11 cellular contexts compared by ENCODE assay signal in genomic region chr14:103695331-103696026, GRCh38. TPM values are rescaled to one million over a fixed set of nuclear protein-coding genes. Genes with fewer than 3 reads are reported as not detected.
DNase-seq lines count a peak whose midpoint lies in the region; ATAC-seq and TF ChIP-seq lines count a peak whose summit lies in the region.
"Had no signal": no experiment of that assay in that cellular context is flagged by ENCODE, and none has a peak within 500 bp of the region (broad histone marks: within the 10 kb centered on the region; RNA-seq: fewer than 3 reads in every experiment).

No MANE protein-coding gene starts in this region.

- peak; percentile 47 for DNase-seq in activated effector memory CD4-positive, alpha-beta T cell treated with anti-CD3 and anti-CD28 coated beads, Interleukin-2, amount 50 U/mL, for 16 hours
- no peak for DNase-seq in activated effector memory CD4-positive, alpha-beta T cell treated with Interleukin-2 at 50 U/mL for 16 hours
- DNase-seq in Panc1 (ENCODE audit: low read depth, low spot score) (no peak), memory B cell (ENCODE audit: low spot score in 2 of 2) (no peak), suprapubic skin (ENCODE audit: low spot score in 2 of 2) (peak; percentile 54 to 76), NCI-H128 (lab: John Stamatoyannopoulos, UW; ENCODE audit: unreplicated experiment) (no peak), NCI-H1417 treated with DMSO at 0.1 percent for 48 hours (lab: John Stamatoyannopoulos, UW) (no peak)
- DNase-seq: KG1, NCI-H187, thyroid gland had no signal

- POLR2A ChIA-PET in Panc1 (lab: Charles Lee) = no interaction called here

- in situ Hi-C loops in Panc1 (cut with HindIII; ENCODE audit: low pct_unique_long_range_greater_than_20kb, low sequenced_read_pairs) = no loop called here

- CTCF ChIA-PET in Panc1 (lab: Charles Lee) = interaction anchor here (0.6 kb wide), 1 partner anchor 663 kb away, joined by 3 read pairs; no protein-coding TSS in a partner anchor

- TF ChIP-seq EP300 in suprapubic skin (IDR thresholded peaks at IDR 0.05) = no peak

- 0 out of 2 replicates have a peak overlapping the region, but pooled peaks have one; percentile 34 for H3K27ac ChIP-seq in Panc1 (ENCODE audit: low read length)
- H3K27ac ChIP-seq in suprapubic skin = no peak overlapping the region
- H3K27ac ChIP-seq: thyroid gland had no signal

- intact Hi-C loops in Panc1 (cut with micrococcal nuclease; ENCODE audit: unreplicated experiment) = no loop called here

- no TSS peak for BruUV-seq in Panc1 (replicated peaks; lab: Mats Ljungman, UMichigan)

- 75% methylated on average over 12 of the region's 12 CpGs for WGBS in suprapubic skin

- H3K9me3 ChIP-seq in Panc1 (ENCODE audit: control insufficient read depth, insufficient read depth, low read depth, low read length) (no peaks in the 10 kb centered on the region), suprapubic skin (no peaks in the 10 kb centered on the region)
- H3K9me3 ChIP-seq: thyroid gland had no signal

- no peak overlapping the region for H3K4me3 ChIP-seq in Panc1 (ENCODE audit: low read depth in 2 of 2, low read length in 2 of 2)
- no peak overlapping the region for H3K4me3 ChIP-seq in suprapubic skin
- H3K4me3 ChIP-seq: thyroid gland had no signal

- H3K4me1 ChIP-seq in Panc1 (ENCODE audit: control insufficient read depth, insufficient read depth, low read length) (peaks cover 38% of the 10 kb centered on the region), suprapubic skin (peaks cover 70% of the 10 kb centered on the region)

- no peaks in the 10 kb centered on the region for H3K27me3 Mint-ChIP-seq in memory B cell

- peaks cover 2% of the 10 kb centered on the region for H3K36me3 Mint-ChIP-seq in memory B cell

- peaks cover 33% of the 10 kb centered on the region for H3K4me1 Mint-ChIP-seq in memory B cell

- H3K9me3 Mint-ChIP-seq in memory B cell = no peaks in the 10 kb centered on the region

- H3K27me3 ChIP-seq in Panc1 (ENCODE audit: control insufficient read depth, insufficient read depth, low read length) (no peaks in the 10 kb centered on the region), suprapubic skin (no peaks in the 10 kb centered on the region)
- H3K27me3 ChIP-seq: thyroid gland had no signal

- H3K4me3 Mint-ChIP-seq in memory B cell = no peak overlapping the region

- peak overlapping the region; percentile 79 for H3K27ac Mint-ChIP-seq in memory B cell

- TF ChIP-seq CTCF in Panc1 (IDR thresholded peaks at IDR 0.05) (no peak), suprapubic skin (IDR thresholded peaks at IDR 0.05) (no peak)

- no peak for TF ChIP-seq POLR2A in suprapubic skin (IDR thresholded peaks at IDR 0.05)

- no peak for ATAC-seq in Panc1
- ATAC-seq in memory B cell (ENCODE audit: low read depth) = no peak
- ATAC-seq in HG03280 (IDR thresholded peaks at IDR 0.05; ENCODE audit: unreplicated experiment) = no peak

- H3K36me3 ChIP-seq in Panc1 (ENCODE audit: control insufficient read depth, insufficient read depth, low read length) (peaks cover 2% of the 10 kb centered on the region; the same call in 1 of the 2 replicates), suprapubic skin (peaks cover 60% of the 10 kb centered on the region)

RNA-seq across cellular contexts. Expression of gene XRCC3, which starts 19.8 kb away (rescaled TPM):
- total RNA-seq in Panc1 (2021; ENCODE audit: unreplicated experiment) = 36.8 TPM
- 17.2 TPM for polyA plus RNA-seq in Panc1 (2012; ENCODE audit: insufficient read length)
- total RNA-seq in suprapubic skin = 10 to 100 TPM in 3 of 4 donors, 1 to 10 TPM in 1; 7.5 to 20.5 (median 19.5) TPM

RNA-seq across cellular contexts. Expression of gene ZFYVE21, which starts 20.1 kb away (rescaled TPM):
- total RNA-seq in Panc1 (2021; ENCODE audit: unreplicated experiment) (41.8 TPM), suprapubic skin (100 to 1,000 TPM; 168 to 190 (median 177) TPM)
- polyA plus RNA-seq in Panc1 (2012; ENCODE audit: insufficient read length) = 41.5 TPM

Comparison
In these comparisons a context has a peak if more than half of its experiments do, and no peak if none do; other contexts are left out.
1. DNase-seq: peak in activated effector memory CD4-positive, alpha-beta T cell treated with anti-CD3 and anti-CD28 coated beads, Interleukin-2, amount 50 U/mL, for 16 hours (single experiment) and suprapubic skin (2 of 2); none in activated effector memory CD4-positive, alpha-beta T cell treated with Interleukin-2 at 50 U/mL for 16 hours (single experiment), Panc1 (single experiment), memory B cell (0 of 2), NCI-H128 (single experiment) and NCI-H1417 treated with DMSO at 0.1 percent for 48 hours (single experiment).